Comparison of ENCODE assay signal across 1 cellular context in genomic region chr22:25898707-25899365, GRCh38.
TF ChIP-seq lines count a peak whose summit lies in the region.

No MANE protein-coding gene starts in this region.

TF ChIP-seq in GM12878, 131 proteins besides CTCF, POLR2A, EP300 and RAD21 (continued from another document):
- TF ChIP-seq PRDM15 (CRISPR knock-in tag; IDR thresholded peaks at IDR 0.05) (no peak), ZNF384 (IDR thresholded peaks at IDR 0.05; ENCODE audit: borderline replicate concordance, low read depth, low read length) (no peak)
